Comparison of ENCODE assay signal across 1 cellular context in genomic region chr16:31074073-31074813, GRCh38.
A peak's percentile ranks its signal among the peaks of the same experiment; 100 is the strongest.
TF ChIP-seq lines count a peak whose summit lies in the region.

TSS of gene ZNF646 (plus strand) at chr16:31074422. CDS start at chr16:31076325, 1,903 bp downstream.
TSS of gene ZNF668 (minus strand) at chr16:31074240. CDS start at chr16:31064459, 9,781 bp downstream.

TF ChIP-seq in HepG2, 621 proteins besides CTCF, POLR2A, EP300 and RAD21 (continued from another document):
- TF ChIP-seq CEBPG (CRISPR knock-in tag; IDR thresholded peaks at IDR 0.05): peak; percentile 49; the same call in 1 of the 2 replicates
- TF ChIP-seq SAFB2 (CRISPR knock-in tag; IDR thresholded peaks at IDR 0.05; ENCODE audit: borderline replicate concordance, low read depth): no peak; the same call in 1 of the 2 replicates
- TF ChIP-seq GLI4 (CRISPR knock-in tag; IDR thresholded peaks at IDR 0.05; ENCODE audit: borderline replicate concordance): peak; percentile 98
- peak; percentile 87 for TF ChIP-seq RBFOX2 (IDR thresholded peaks at IDR 0.05; ENCODE audit: low read depth, low read length)
- no peak; the same call in 1 of the 2 replicates for TF ChIP-seq MXD1 (CRISPR knock-in tag; IDR thresholded peaks at IDR 0.05)
- no peak for TF ChIP-seq ZNF839 (CRISPR knock-in tag; IDR thresholded peaks at IDR 0.05; ENCODE audit: borderline replicate concordance)
- TF ChIP-seq ZBED4 (CRISPR knock-in tag; IDR thresholded peaks at IDR 0.05; ENCODE audit: borderline replicate concordance): peak; percentile 71; the same call in 1 of the 2 replicates
- TF ChIP-seq PAF1 (CRISPR knock-in tag; IDR thresholded peaks at IDR 0.05): no peak
- TF ChIP-seq ARID3A (IDR thresholded peaks at IDR 0.05; ENCODE audit: low read depth, low read length): no peak; the same call in 1 of the 2 replicates
- TF ChIP-seq SP140L (CRISPR knock-in tag; IDR thresholded peaks at IDR 0.05; ENCODE audit: borderline replicate concordance): no peak; the same call in 1 of the 2 replicates
- 0 out of 2 replicates have a peak, but pooled peaks have one; percentile 22 for TF ChIP-seq BRCA1 (CRISPR knock-in tag; IDR thresholded peaks at IDR 0.05)
- no peak for TF ChIP-seq ZNF841 (CRISPR knock-in tag; IDR thresholded peaks at IDR 0.05; ENCODE audit: borderline replicate concordance)
- TF ChIP-seq ZNF646 (CRISPR knock-in tag; IDR thresholded peaks at IDR 0.05): no peak
- TF ChIP-seq SMAD9 (CRISPR knock-in tag; IDR thresholded peaks at IDR 0.05): 0 out of 2 replicates have a peak, but pooled peaks have one; percentile 79
- TF ChIP-seq PBX3 (CRISPR knock-in tag; IDR thresholded peaks at IDR 0.05; ENCODE audit: borderline replicate concordance): peak; percentile 61; the same call in 1 of the 2 replicates
- peak; percentile 65 for TF ChIP-seq TAF1 (CRISPR knock-in tag; IDR thresholded peaks at IDR 0.05)
- no peak for TF ChIP-seq TCF7L2 (IDR thresholded peaks at IDR 0.05; ENCODE audit: low read depth, low read length)
- TF ChIP-seq RFX5 (IDR thresholded peaks at IDR 0.05; ENCODE audit: low read depth, low read length): no peak
- TF ChIP-seq E2F5 (CRISPR knock-in tag; conservative IDR thresholded peaks at IDR 0.05): no peak; the same call in 1 of the 2 replicates
- TF ChIP-seq CBX5 (CRISPR knock-in tag; IDR thresholded peaks at IDR 0.05; ENCODE audit: borderline replicate concordance): peak; percentile 57; the same call in 1 of the 2 replicates
- TF ChIP-seq ZNF710 (CRISPR knock-in tag; IDR thresholded peaks at IDR 0.05; ENCODE audit: borderline replicate concordance): 0 out of 2 replicates have a peak, but pooled peaks have one; percentile 16
- TF ChIP-seq ZBTB43 (CRISPR knock-in tag; conservative IDR thresholded peaks at IDR 0.05): peak; percentile 67; the same call in 1 of the 2 replicates
- TF ChIP-seq DMAP1 (CRISPR knock-in tag; IDR thresholded peaks at IDR 0.05): peak; percentile 85
- no peak for TF ChIP-seq GPBP1L1 (CRISPR knock-in tag; IDR thresholded peaks at IDR 0.05)
- TF ChIP-seq ZMYM4 (CRISPR knock-in tag; IDR thresholded peaks at IDR 0.05): peak; percentile 15
